18 cellular contexts compared by ENCODE assay signal in genomic region chr5:79093762-79094161, GRCh38. TPM values are rescaled to one million over a fixed set of nuclear protein-coding genes. Genes with fewer than 3 reads are reported as not detected.
DNase-seq lines count a peak whose midpoint lies in the region; ATAC-seq, FAIRE-seq and TF ChIP-seq lines count a peak whose summit lies in the region.
"Had no signal": no experiment of that assay in that cellular context is flagged by ENCODE, and none has a peak within 500 bp of the region (broad histone marks: within the 10 kb centered on the region; RNA-seq: fewer than 3 reads in every experiment).

No MANE protein-coding gene starts in this region.

- H3K36me3 ChIP-seq in hepatocyte (replicated peaks; ENCODE audit: insufficient read depth, low read depth): no peaks in the 10 kb centered on the region
- H3K36me3 ChIP-seq: gastroesophageal sphincter, stomach had no signal

- H4K20me1 ChIP-seq in hepatocyte (ENCODE audit: insufficient read depth, poor library complexity, severe bottlenecking): no peaks in the 10 kb centered on the region

- peak overlapping the region; percentile 27 for H2AFZ ChIP-seq in hepatocyte

- H3K27me3 ChIP-seq in hepatocyte: no peaks in the 10 kb centered on the region
- H3K27me3 ChIP-seq: gastroesophageal sphincter, stomach had no signal

- ATAC-seq in GM21526 (IDR thresholded peaks at IDR 0.05; ENCODE audit: low FRiP score, unreplicated experiment): no peak
- no peak for ATAC-seq in HG03108 (IDR thresholded peaks at IDR 0.05; ENCODE audit: unreplicated experiment)
- ATAC-seq: activated T-helper 17 cell treated with anti-CD3 and anti-CD28 coated beads, Interleukin-2, amount 50 U/mL, for 72 hours; gastroesophageal sphincter; HCT116 had no signal

- no peaks in the 10 kb centered on the region for H3K9me3 ChIP-seq in hepatocyte (ENCODE audit: low read depth)
- H3K9me3 ChIP-seq: gastroesophageal sphincter, stomach had no signal

- H3K27ac ChIP-seq in hepatocyte: peak overlapping the region; percentile 55
- H3K27ac ChIP-seq: gastroesophageal sphincter, stomach had no signal

- H3K4me1 ChIP-seq in hepatocyte (ENCODE audit: insufficient read depth): peaks cover 11% of the 10 kb centered on the region
- H3K4me1 ChIP-seq: gastroesophageal sphincter had no signal

- H3K79me2 ChIP-seq in hepatocyte: no peaks in the 10 kb centered on the region

- FAIRE-seq in D721Med (lab: Jason Lieb, UNC): peak; percentile 92

- 44% methylated on average over 3 of the region's 3 CpGs for WGBS in hepatocyte (ENCODE audit: low lambda C conversion rate, missing lambda C conversion rate)

- peak overlapping the region; percentile 54 for H3K4me2 ChIP-seq in hepatocyte

- no peak overlapping the region for H3K4me3 ChIP-seq in hepatocyte
- H3K4me3 ChIP-seq: gastroesophageal sphincter, stomach had no signal

- no peak for TF ChIP-seq CTCF in D721Med (IDR thresholded peaks at IDR 0.05; ENCODE audit: insufficient read depth, missing control alignments)
- TF ChIP-seq CTCF in hepatocyte (IDR thresholded peaks at IDR 0.05; ENCODE audit: poor library complexity): no peak

- H3K9me2 ChIP-seq in hepatocyte (replicated peaks; ENCODE audit: insufficient read depth): no peaks in the 10 kb centered on the region

- DNase-seq in D721Med (ENCODE audit: insufficient read length, low spot score) (peak; percentile 29), NCI-H1694 treated with DMSO at 0.1 percent for 48 hours (lab: John Stamatoyannopoulos, UW) (peak; percentile 86), NCI-H748 treated with DMSO at 0.1 percent for 48 hours (lab: John Stamatoyannopoulos, UW) (peak; percentile 89), hepatocyte (ENCODE audit: low spot score) (peak; percentile 35), NCI-H2107 (lab: John Stamatoyannopoulos, UW) (no peak), AG08395 (ENCODE audit: low spot score) (no peak)
- DNase-seq: activated CD4-positive, alpha-beta memory T cell treated with anti-CD3 and anti-CD28 coated beads for 36 hours; amniotic stem cell; occipital lobe; stomach had no signal

RNA-seq across cellular contexts. Expression of gene BHMT, which starts 17.8 kb away (rescaled TPM):
- total RNA-seq in hepatocyte: 14.1 and 22.1 TPM in 2 replicates
- 9.7 and 10.2 TPM in 2 replicates for polyA plus RNA-seq in hepatocyte
- total RNA-seq: activated CD4-positive, alpha-beta memory T cell treated with anti-CD3 and anti-CD28 coated beads for 36 hours; activated T-helper 17 cell treated with anti-CD3 and anti-CD28 coated beads, Interleukin-2, amount 50 U/mL, for 72 hours; chondrocyte; mesothelial cell of epicardium; occipital lobe; SK-MEL-5 had no signal

RNA-seq across cellular contexts. Expression of gene BHMT2, which starts 24.2 kb away (rescaled TPM):
- total RNA-seq in hepatocyte: not detected in 2 replicates
- polyA plus RNA-seq in hepatocyte: not detected in 2 replicates
- total RNA-seq: activated CD4-positive, alpha-beta memory T cell treated with anti-CD3 and anti-CD28 coated beads for 36 hours; activated T-helper 17 cell treated with anti-CD3 and anti-CD28 coated beads, Interleukin-2, amount 50 U/mL, for 72 hours; chondrocyte; mesothelial cell of epicardium; SK-MEL-5 had no signal

RNA-seq across cellular contexts. Expression of gene DMGDH, which starts 24.3 kb away (rescaled TPM):
- total RNA-seq in hepatocyte: 0.16 and 0.87 TPM in 2 replicates
- polyA plus RNA-seq in hepatocyte: 0.87 and 1.0 TPM in 2 replicates
- total RNA-seq: SK-MEL-5 had no signal

Comparison
In these comparisons a context has a peak if more than half of its experiments do, and no peak if none do; other contexts are left out.
1. DNase-seq: peak in D721Med (single experiment), NCI-H1694 treated with DMSO at 0.1 percent for 48 hours (single experiment), NCI-H748 treated with DMSO at 0.1 percent for 48 hours (single experiment) and hepatocyte (single experiment); none in NCI-H2107 (single experiment) and AG08395 (single experiment).